ENCODE assay signal across 1 cellular context in genomic region chr9:90062982-90063381, GRCh38.
TF ChIP-seq lines count a peak whose summit lies in the region.

No MANE protein-coding gene starts in this region.

TF ChIP-seq in GM23338, 12 proteins besides CTCF, POLR2A, EP300 and RAD21 (continued from another document):
- no peak for TF ChIP-seq REST (IDR thresholded peaks at IDR 0.05; ENCODE audit: unreplicated experiment)
- TF ChIP-seq CREB1 (CRISPR knock-in tag; IDR thresholded peaks at IDR 0.05; ENCODE audit: low read depth), result no peak
- TF ChIP-seq EZH2phosphoT487 (IDR thresholded peaks at IDR 0.05; ENCODE audit: unreplicated experiment), result no peak
- TF ChIP-seq ZNF331 (CRISPR knock-in tag; IDR thresholded peaks at IDR 0.05; ENCODE audit: low read depth), result no peak
- TF ChIP-seq JUNB (IDR thresholded peaks at IDR 0.05; ENCODE audit: unreplicated experiment), result no peak
- no peak for TF ChIP-seq ZNF114 (CRISPR knock-in tag; IDR thresholded peaks at IDR 0.05)
- no peak for TF ChIP-seq ETS1 (IDR thresholded peaks at IDR 0.05)
- no peak for TF ChIP-seq EZH2 (IDR thresholded peaks at IDR 0.05; ENCODE audit: low read depth, unreplicated experiment)
